Comparison of ENCODE assay signal across 8 cellular contexts in genomic region chr4:140243345-140243753, GRCh38.
DNase-seq lines count a peak whose midpoint lies in the region; ATAC-seq and TF ChIP-seq lines count a peak whose summit lies in the region.

No MANE protein-coding gene starts in this region.

- H3K36me3 Mint-ChIP-seq in activated T-cell treated with anti-CD3 and anti-CD28 coated beads, Interleukin-2, amount 50 U/mL, for 72 hours (ENCODE audit: insufficient read depth in 2 of 2) = no peaks in the 10 kb centered on the region
- H3K36me3 Mint-ChIP-seq in progenitor cell of endocrine pancreas (ENCODE audit: insufficient read depth) (no peaks in the 10 kb centered on the region), chondrocyte (ENCODE audit: low read depth) (no peaks in the 10 kb centered on the region)

- ATAC-seq in GM18867 (IDR thresholded peaks at IDR 0.05; ENCODE audit: unreplicated experiment) (peak; percentile 73), HG02970 (IDR thresholded peaks at IDR 0.05; ENCODE audit: low FRiP score, unreplicated experiment) (peak; percentile 72)
- peak; percentile 77 to 81 for ATAC-seq in activated T-cell treated with anti-CD3 and anti-CD28 coated beads, Interleukin-2, amount 50 U/mL, for 72 hours (replicated peaks in 1 of 2)

- H3K9me3 Mint-ChIP-seq in activated T-cell treated with anti-CD3 and anti-CD28 coated beads, Interleukin-2, amount 50 U/mL, for 72 hours = no peaks in the 10 kb centered on the region
- H3K9me3 Mint-ChIP-seq in progenitor cell of endocrine pancreas (ENCODE audit: low read depth) (no peaks in the 10 kb centered on the region), chondrocyte (ENCODE audit: low read depth) (no peaks in the 10 kb centered on the region)

- H3K4me1 Mint-ChIP-seq in activated T-cell treated with anti-CD3 and anti-CD28 coated beads, Interleukin-2, amount 50 U/mL, for 72 hours (ENCODE audit: low read depth) = peaks cover 29% of the 10 kb centered on the region
- H3K4me1 Mint-ChIP-seq in progenitor cell of endocrine pancreas (ENCODE audit: low read depth) (peaks cover 33% of the 10 kb centered on the region), chondrocyte (ENCODE audit: low read depth) (peaks cover 7% of the 10 kb centered on the region)

- H3K4me3 Mint-ChIP-seq in activated T-cell treated with anti-CD3 and anti-CD28 coated beads, Interleukin-2, amount 50 U/mL, for 72 hours = peak overlapping the region; percentile 75 to 80
- H3K4me3 Mint-ChIP-seq in progenitor cell of endocrine pancreas (ENCODE audit: low read depth) (peak overlapping the region; percentile 46), chondrocyte (ENCODE audit: unreplicated experiment) (no peak overlapping the region)

- H3K27ac Mint-ChIP-seq in activated T-cell treated with anti-CD3 and anti-CD28 coated beads, Interleukin-2, amount 50 U/mL, for 72 hours = peak overlapping the region; percentile 83
- peak overlapping the region; percentile 81 for H3K27ac Mint-ChIP-seq in progenitor cell of endocrine pancreas
- no peak overlapping the region for H3K27ac Mint-ChIP-seq in chondrocyte (ENCODE audit: unreplicated experiment)

- DNase-seq in COLO668 (lab: John Stamatoyannopoulos, UW; ENCODE audit: unreplicated experiment) (peak; percentile 63), NCI-H187 (lab: John Stamatoyannopoulos, UW) (peak; percentile 26 to 43), progenitor cell of endocrine pancreas (ENCODE audit: low spot score, unreplicated experiment) (no peak), chondrocyte (ENCODE audit: low spot score) (no peak), HK-2 (ENCODE audit: unreplicated experiment) (no peak)
- peak in 1 of 2 donors; percentile 36 for DNase-seq in activated T-cell treated with anti-CD3 and anti-CD28 coated beads, Interleukin-2, amount 50 U/mL, for 72 hours

- H3K27me3 Mint-ChIP-seq in activated T-cell treated with anti-CD3 and anti-CD28 coated beads, Interleukin-2, amount 50 U/mL, for 72 hours (ENCODE audit: low read depth) = no peaks in the 10 kb centered on the region
- H3K27me3 Mint-ChIP-seq in progenitor cell of endocrine pancreas (no peaks in the 10 kb centered on the region), chondrocyte (ENCODE audit: low read depth) (no peaks in the 10 kb centered on the region)

- no peak for TF ChIP-seq CTCF in progenitor cell of endocrine pancreas (IDR thresholded peaks at IDR 0.05; ENCODE audit: unreplicated experiment)
- no peak for TF ChIP-seq CTCF in chondrocyte (IDR thresholded peaks at IDR 0.05)

Comparison
In these comparisons a context has a peak if more than half of its experiments do, and no peak if none do; other contexts are left out.
1. DNase-seq: peak in COLO668 (single experiment) and NCI-H187 (2 of 2); none in progenitor cell of endocrine pancreas (single experiment), chondrocyte (single experiment) and HK-2 (single experiment).
2. Peak in every context shown above with its lines, with median percentiles within 50 percentile points of each other: ATAC-seq.